Comparison of ENCODE assay signal across 25 cellular contexts in the genomic region with DNA sequence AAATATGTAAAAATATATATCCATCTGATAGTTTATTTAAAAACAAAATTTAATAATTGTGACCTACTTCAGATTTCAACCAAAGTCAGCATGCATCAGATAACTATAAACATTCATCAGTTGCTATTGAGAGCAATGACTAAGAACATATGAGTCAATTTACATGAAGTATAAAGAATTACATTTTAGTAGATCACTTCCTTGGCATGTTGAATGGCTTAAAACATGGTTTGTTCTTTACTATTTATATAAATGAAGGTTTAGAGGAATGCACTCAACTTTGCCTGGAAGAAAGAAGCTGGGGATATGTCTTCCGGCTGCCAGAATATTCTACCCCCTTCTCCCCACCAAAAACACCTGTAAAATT. TPM values are rescaled to one million over a fixed set of nuclear protein-coding genes. Genes with fewer than 3 reads are reported as not detected.
DNase-seq lines count a peak whose midpoint lies in the region; ATAC-seq and TF ChIP-seq lines count a peak whose summit lies in the region.
"Had no signal": no experiment of that assay in that cellular context is flagged by ENCODE, and none has a peak within 500 bp of the region (broad histone marks: within the 10 kb centered on the region; RNA-seq: fewer than 3 reads in every experiment).

No MANE protein-coding gene starts in this region.

- peaks cover 7% of the 10 kb centered on the region for H3K4me1 Mint-ChIP-seq in GM23338

- DNase-seq in GM23338 (ENCODE audit: low spot score) (no peak), RKO (ENCODE audit: low spot score) (peak; percentile 57), fibroblast of lung (ENCODE audit: low read depth in 2 of 2) (peak; percentile 41 to 56), renal cortical epithelial cell (ENCODE audit: low read depth) (peak; percentile 54), ecto neural progenitor cell (ENCODE audit: low spot score) (no peak), AML-193 (lab: John Stamatoyannopoulos, UW) (no peak)
- DNase-seq: aorta; CD8-positive, alpha-beta T cell; cerebellar nuclear complex; erythroblast; GF-D8; H9; MG63; NCI-H345; T1000; upper lobe of left lung had no signal

- H3K4me1 ChIP-seq in GM23338 (ENCODE audit: insufficient read depth) (0 out of 2 replicates have a peak, but pooled peaks cover 6% of the 10 kb centered on the region), fibroblast of lung (ENCODE audit: control insufficient read depth, extremely low read depth, insufficient read depth, low read length) (no peaks in the 10 kb centered on the region)
- H3K4me1 ChIP-seq: prostate gland, upper lobe of left lung had no signal

- no peak for ATAC-seq in GM23338
- ATAC-seq in GM21619 (IDR thresholded peaks at IDR 0.05; ENCODE audit: unreplicated experiment): no peak
- no peak for ATAC-seq in HG03565 (IDR thresholded peaks at IDR 0.05; ENCODE audit: unreplicated experiment)
- ATAC-seq: activated naive CD4-positive, alpha-beta T cell treated with anti-CD3 and anti-CD28 coated beads, Interleukin-2, amount 50 U/mL, for 72 hours; CD8-positive, alpha-beta T cell; Right ventricle myocardium inferior; WTC11 had no signal

- H2AFZ ChIP-seq in GM23338: no peak overlapping the region
- no peak overlapping the region for H2AFZ ChIP-seq in fibroblast of lung (ENCODE audit: low read length)

- no peaks in the 10 kb centered on the region for H3K9me3 ChIP-seq in fibroblast of lung (ENCODE audit: control insufficient read depth, insufficient read depth, low read depth, low read length)
- H3K9me3 ChIP-seq: MG63, prostate gland, upper lobe of left lung had no signal

- H3K36me3 Mint-ChIP-seq in GM23338 (ENCODE audit: low read depth): no peaks in the 10 kb centered on the region
- H3K36me3 Mint-ChIP-seq: activated naive CD4-positive, alpha-beta T cell treated with anti-CD3 and anti-CD28 coated beads, Interleukin-2, amount 50 U/mL, for 72 hours; CD8-positive, alpha-beta T cell; WTC11 had no signal

- H3K9me3 Mint-ChIP-seq in GM23338: no peaks in the 10 kb centered on the region
- H3K9me3 Mint-ChIP-seq: activated naive CD4-positive, alpha-beta T cell treated with anti-CD3 and anti-CD28 coated beads, Interleukin-2, amount 50 U/mL, for 72 hours; CD8-positive, alpha-beta T cell; H9; neural crest cell; WTC11 had no signal

- H3K9ac ChIP-seq in fibroblast of lung (ENCODE audit: insufficient read depth, low read length): no peak overlapping the region

- H3F3A ChIP-seq in GM23338 (replicated peaks; ENCODE audit: low read depth): no peaks in the 10 kb centered on the region; the same call in 1 of the 2 replicates

- no peak for TF ChIP-seq CTCF in GM23338 (conservative IDR thresholded peaks at IDR 0.05; ENCODE audit: low read depth in 2 of 2)
- TF ChIP-seq CTCF in fibroblast of lung (conservative IDR thresholded peaks at IDR 0.05 in 1 of 2, IDR thresholded peaks at IDR 0.05 in 1 of 2; ENCODE audit: low read depth in 1 of 2, low read length in 2 of 2): no peak

- H3K27me3 ChIP-seq in GM23338 (ENCODE audit: insufficient read depth) (no peaks in the 10 kb centered on the region), fibroblast of lung (ENCODE audit: control insufficient read depth, insufficient read depth, low read length) (no peaks in the 10 kb centered on the region)
- H3K27me3 ChIP-seq: MG63, upper lobe of left lung had no signal

- H3K27ac ChIP-seq in GM23338 (ENCODE audit: low read depth) (0 out of 2 replicates have a peak overlapping the region, but pooled peaks have one; percentile 19), fibroblast of lung (ENCODE audit: insufficient read depth, low read length) (no peak overlapping the region)
- H3K27ac ChIP-seq: prostate gland, upper lobe of left lung had no signal

- H3K27me3 Mint-ChIP-seq in GM23338 (ENCODE audit: insufficient read depth, low read depth, poor library complexity): peaks cover 3% of the 10 kb centered on the region

- H3K79me2 ChIP-seq in GM23338 (replicated peaks; ENCODE audit: insufficient read depth) (no peaks in the 10 kb centered on the region), fibroblast of lung (ENCODE audit: control insufficient read depth, insufficient read depth, low read length) (no peaks in the 10 kb centered on the region)

- no peak overlapping the region for H3K4me3 Mint-ChIP-seq in GM23338
- H3K4me3 Mint-ChIP-seq: CD8-positive, alpha-beta T cell; H9; neural crest cell; WTC11 had no signal

- H3K4me3 ChIP-seq in GM23338: no peak overlapping the region
- H3K4me3 ChIP-seq in fibroblast of lung (replicated peaks in 1 of 4; ENCODE audit: control extremely low read depth in 1 of 4, insufficient read depth in 1 of 4, low read depth in 3 of 4, low read length in 4 of 4): no peak overlapping the region
- H3K4me3 ChIP-seq: lung, MG63, prostate gland, upper lobe of left lung had no signal

- no peak overlapping the region for H3K4me2 ChIP-seq in GM23338
- H3K4me2 ChIP-seq in fibroblast of lung (ENCODE audit: extremely low read depth, insufficient read depth, low read length): no peak overlapping the region

- no peaks in the 10 kb centered on the region for H4K20me1 ChIP-seq in GM23338 (replicated peaks; ENCODE audit: insufficient read depth)
- H4K20me1 ChIP-seq in fibroblast of lung (ENCODE audit: control insufficient read depth, extremely low read depth, insufficient read depth, low read length): no peaks in the 10 kb centered on the region

- H3K36me3 ChIP-seq in GM23338 (ENCODE audit: insufficient read depth) (no peaks in the 10 kb centered on the region), fibroblast of lung (ENCODE audit: control insufficient read depth, insufficient read depth, low read length) (no peaks in the 10 kb centered on the region)
- H3K36me3 ChIP-seq: MG63, prostate gland, upper lobe of left lung had no signal

- no peak overlapping the region for H3K27ac Mint-ChIP-seq in GM23338
- H3K27ac Mint-ChIP-seq: activated naive CD4-positive, alpha-beta T cell treated with anti-CD3 and anti-CD28 coated beads, Interleukin-2, amount 50 U/mL, for 72 hours; CD8-positive, alpha-beta T cell; WTC11 had no signal

- H3K9me2 ChIP-seq in GM23338 (ENCODE audit: insufficient read depth): no peaks in the 10 kb centered on the region

TF ChIP-seq in GM23338, 12 proteins besides CTCF, POLR2A, EP300 and RAD21 (continues in another document):
- no peak for TF ChIP-seq JUNB (IDR thresholded peaks at IDR 0.05; ENCODE audit: unreplicated experiment)
- no peak for TF ChIP-seq ZNF331 (CRISPR knock-in tag; IDR thresholded peaks at IDR 0.05; ENCODE audit: low read depth)
- TF ChIP-seq EZH2phosphoT487 (IDR thresholded peaks at IDR 0.05; ENCODE audit: unreplicated experiment): no peak
- TF ChIP-seq STAT1 (IDR thresholded peaks at IDR 0.05; ENCODE audit: unreplicated experiment): no peak
- TF ChIP-seq, protein P1, sequence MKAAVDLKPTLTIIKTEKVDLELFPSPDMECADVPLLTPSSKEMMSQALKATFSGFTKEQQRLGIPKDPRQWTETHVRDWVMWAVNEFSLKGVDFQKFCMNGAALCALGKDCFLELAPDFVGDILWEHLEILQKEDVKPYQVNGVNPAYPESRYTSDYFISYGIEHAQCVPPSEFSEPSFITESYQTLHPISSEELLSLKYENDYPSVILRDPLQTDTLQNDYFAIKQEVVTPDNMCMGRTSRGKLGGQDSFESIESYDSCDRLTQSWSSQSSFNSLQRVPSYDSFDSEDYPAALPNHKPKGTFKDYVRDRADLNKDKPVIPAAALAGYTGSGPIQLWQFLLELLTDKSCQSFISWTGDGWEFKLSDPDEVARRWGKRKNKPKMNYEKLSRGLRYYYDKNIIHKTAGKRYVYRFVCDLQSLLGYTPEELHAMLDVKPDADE (IDR thresholded peaks at IDR 0.05): no peak
- TF ChIP-seq ZNF114 (CRISPR knock-in tag; IDR thresholded peaks at IDR 0.05): no peak
- no peak for TF ChIP-seq NANOG (IDR thresholded peaks at IDR 0.05; ENCODE audit: borderline replicate concordance)
- TF ChIP-seq, protein P2, sequence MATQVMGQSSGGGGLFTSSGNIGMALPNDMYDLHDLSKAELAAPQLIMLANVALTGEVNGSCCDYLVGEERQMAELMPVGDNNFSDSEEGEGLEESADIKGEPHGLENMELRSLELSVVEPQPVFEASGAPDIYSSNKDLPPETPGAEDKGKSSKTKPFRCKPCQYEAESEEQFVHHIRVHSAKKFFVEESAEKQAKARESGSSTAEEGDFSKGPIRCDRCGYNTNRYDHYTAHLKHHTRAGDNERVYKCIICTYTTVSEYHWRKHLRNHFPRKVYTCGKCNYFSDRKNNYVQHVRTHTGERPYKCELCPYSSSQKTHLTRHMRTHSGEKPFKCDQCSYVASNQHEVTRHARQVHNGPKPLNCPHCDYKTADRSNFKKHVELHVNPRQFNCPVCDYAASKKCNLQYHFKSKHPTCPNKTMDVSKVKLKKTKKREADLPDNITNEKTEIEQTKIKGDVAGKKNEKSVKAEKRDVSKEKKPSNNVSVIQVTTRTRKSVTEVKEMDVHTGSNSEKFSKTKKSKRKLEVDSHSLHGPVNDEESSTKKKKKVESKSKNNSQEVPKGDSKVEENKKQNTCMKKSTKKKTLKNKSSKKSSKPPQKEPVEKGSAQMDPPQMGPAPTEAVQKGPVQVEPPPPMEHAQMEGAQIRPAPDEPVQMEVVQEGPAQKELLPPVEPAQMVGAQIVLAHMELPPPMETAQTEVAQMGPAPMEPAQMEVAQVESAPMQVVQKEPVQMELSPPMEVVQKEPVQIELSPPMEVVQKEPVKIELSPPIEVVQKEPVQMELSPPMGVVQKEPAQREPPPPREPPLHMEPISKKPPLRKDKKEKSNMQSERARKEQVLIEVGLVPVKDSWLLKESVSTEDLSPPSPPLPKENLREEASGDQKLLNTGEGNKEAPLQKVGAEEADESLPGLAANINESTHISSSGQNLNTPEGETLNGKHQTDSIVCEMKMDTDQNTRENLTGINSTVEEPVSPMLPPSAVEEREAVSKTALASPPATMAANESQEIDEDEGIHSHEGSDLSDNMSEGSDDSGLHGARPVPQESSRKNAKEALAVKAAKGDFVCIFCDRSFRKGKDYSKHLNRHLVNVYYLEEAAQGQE (IDR thresholded peaks at IDR 0.05; ENCODE audit: unreplicated experiment): no peak
- no peak for TF ChIP-seq POLR2AphosphoS5 (IDR thresholded peaks at IDR 0.05; ENCODE audit: low read depth)

RNA-seq across cellular contexts. Expression of a gene that starts 6.4 kb away (rescaled TPM):
- total RNA-seq in GM23338 (2014; rRNA removed; shearing (Covaris generic)): not detected in 2 replicates
- polyA plus RNA-seq in GM23338 (2016; fragmentation: Nextera tagmentation; extraction: Ambion mirVana): not detected in 2 replicates
- total RNA-seq in fibroblast of lung: not detected in 2 replicates
- not detected in 2 replicates for polyA plus RNA-seq in fibroblast of lung
- polyA plus RNA-seq in fibroblast of lung (2012): not detected in 2 replicates
- polyA minus RNA-seq in fibroblast of lung (ENCODE audit: low replicate concordance): not detected in 2 replicates
- total RNA-seq in renal cortical epithelial cell: not detected in 2 replicates
- total RNA-seq: activated naive CD4-positive, alpha-beta T cell treated with anti-CD3 and anti-CD28 coated beads, Interleukin-2, amount 50 U/mL, for 72 hours; aorta; CD8-positive, alpha-beta T cell; H9; kidney epithelial cell; lung; neural crest cell; Right ventricle myocardium inferior; upper lobe of left lung; WTC11 had no signal
- polyA plus RNA-seq: aorta, lung had no signal

RNA-seq across cellular contexts. Expression of a gene that starts 50.1 kb away (rescaled TPM):
- total RNA-seq in GM23338 (2014; rRNA removed; shearing (Covaris generic)): 60.4 and 63.7 TPM in 2 replicates
- polyA plus RNA-seq in GM23338 (2016; fragmentation: Nextera tagmentation; extraction: Ambion mirVana): 90.7 and 102 TPM in 2 replicates
- 91.4 and 157 TPM in 2 replicates for total RNA-seq in fibroblast of lung
- polyA plus RNA-seq in fibroblast of lung: 85.2 and 130 TPM in 2 replicates
- 107 and 162 TPM in 2 replicates for polyA plus RNA-seq in fibroblast of lung (2012)
- polyA minus RNA-seq in fibroblast of lung (ENCODE audit: low replicate concordance): 37.0 and 76.5 TPM in 2 replicates
- 94.5 and 126 TPM in 2 replicates for total RNA-seq in renal cortical epithelial cell

Comparison
In these comparisons a context has a peak if more than half of its experiments do, and no peak if none do; other contexts are left out.
1. DNase-seq: peak in RKO (single experiment), fibroblast of lung (2 of 2) and renal cortical epithelial cell (single experiment); none in GM23338 (single experiment), ecto neural progenitor cell (single experiment) and AML-193 (0 of 2).